ENCODE assay signal across 8 cellular contexts in the genomic region with DNA sequence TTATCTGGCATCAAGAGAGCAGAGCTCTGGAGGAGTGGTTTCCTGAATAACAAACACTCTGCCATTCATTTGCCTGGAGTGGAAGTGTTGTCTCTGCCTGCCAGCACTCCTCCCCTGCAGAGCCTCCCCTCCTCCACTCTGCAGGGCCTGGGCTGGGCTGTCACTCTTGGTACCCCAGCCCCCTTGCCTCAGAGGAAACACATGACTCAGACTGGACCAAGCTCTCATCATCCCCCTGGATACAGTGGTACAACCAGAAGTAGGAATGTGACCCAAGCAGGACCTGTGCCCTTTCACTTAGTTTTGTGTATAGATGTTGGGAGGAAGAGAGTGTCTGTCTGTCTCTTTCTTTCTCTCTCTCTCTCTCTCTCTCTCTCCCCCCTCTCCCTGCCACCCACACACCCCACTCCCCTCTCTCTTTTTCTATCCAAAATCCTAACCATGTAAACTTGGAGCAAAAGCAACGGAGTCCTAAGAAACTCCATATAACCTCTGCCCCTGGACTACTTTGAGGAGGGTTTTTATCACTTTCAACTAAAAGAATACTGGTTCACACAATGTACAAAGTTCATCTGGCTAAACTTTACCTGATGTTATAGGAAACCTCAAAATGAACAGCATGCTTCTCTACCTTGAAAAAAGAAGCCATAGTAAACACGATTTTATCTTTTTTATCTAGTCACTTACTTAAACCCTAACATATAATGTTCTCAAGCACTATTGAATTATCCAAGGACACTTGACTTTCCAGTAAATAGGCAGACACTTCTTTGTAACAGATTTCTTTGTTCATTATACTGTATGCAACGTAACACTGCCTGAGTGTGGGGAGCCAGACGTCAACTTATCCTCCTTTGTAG. TPM values are rescaled to one million over a fixed set of nuclear protein-coding genes. Genes with fewer than 3 reads are reported as not detected.
DNase-seq lines count a peak whose midpoint lies in the region; ATAC-seq and TF ChIP-seq lines count a peak whose summit lies in the region.

No MANE protein-coding gene starts in this region.

- DNase-seq in HuH-7 (ENCODE audit: low spot score) = peak; percentile 36
- DNase-seq in SK-MEL-5 (ENCODE audit: low read depth, low spot score) = peak; percentile 43
- peak; percentile 75 for DNase-seq in glomerular visceral epithelial cell (ENCODE audit: extremely low spot score)
- DNase-seq in trophoblast cell = no peak
- DNase-seq in prostate gland (ENCODE audit: low spot score) = no peak
- DNase-seq in CD8-positive, alpha-beta T cell = no peak
- no peak for DNase-seq in stomach

- TF ChIP-seq CTCF in prostate gland (IDR thresholded peaks at IDR 0.05) = no peak
- TF ChIP-seq CTCF in CD8-positive, alpha-beta T cell (IDR thresholded peaks at IDR 0.05) = no peak
- no peak for TF ChIP-seq CTCF in stomach (IDR thresholded peaks at IDR 0.05)

- CTCF ChIA-PET in CD8-positive, alpha-beta T cell (lab: Charles Lee) = no interaction called here

- no peak for ATAC-seq in HG02678 (IDR thresholded peaks at IDR 0.05; ENCODE audit: unreplicated experiment)
- no peak for ATAC-seq in CD8-positive, alpha-beta T cell

- H3K4me1 Mint-ChIP-seq in CD8-positive, alpha-beta T cell (ENCODE audit: low read depth) = no peaks in the 10 kb centered on the region

- no peak overlapping the region for H3K14ac ChIP-seq in trophoblast cell (ENCODE audit: low read length)

- peaks cover 11% of the 10 kb centered on the region for H3K79me1 ChIP-seq in trophoblast cell (ENCODE audit: low read length)

- POLR2A ChIA-PET in CD8-positive, alpha-beta T cell (lab: Charles Lee) = no interaction called here

- no peak for TF ChIP-seq POLR2A in prostate gland (IDR thresholded peaks at IDR 0.05)
- TF ChIP-seq POLR2A in stomach (IDR thresholded peaks at IDR 0.05) = no peak

- H2AFZ ChIP-seq in trophoblast cell (ENCODE audit: insufficient read depth, low read length, poor library complexity) = no peak overlapping the region

- no peaks in the 10 kb centered on the region for H3K36me3 ChIP-seq in trophoblast cell (ENCODE audit: control insufficient read depth in 1 of 2, insufficient read depth in 2 of 2, low read length in 2 of 2)
- H3K36me3 ChIP-seq in prostate gland = no peaks in the 10 kb centered on the region
- no peaks in the 10 kb centered on the region for H3K36me3 ChIP-seq in CD8-positive, alpha-beta T cell (ENCODE audit: insufficient read depth, low read length)
- H3K36me3 ChIP-seq in stomach = no peaks in the 10 kb centered on the region

- H3K18ac ChIP-seq in trophoblast cell (ENCODE audit: low read length) = no peak overlapping the region

- no peak overlapping the region for H3K4me3 Mint-ChIP-seq in CD8-positive, alpha-beta T cell

- H3K4me1 ChIP-seq in trophoblast cell (ENCODE audit: control insufficient read depth in 1 of 2, insufficient read depth in 2 of 2, low read length in 2 of 2) (peaks cover 5 to 7% of the 10 kb centered on the region in 2 experiments), prostate gland (replicated peaks) (no peaks in the 10 kb centered on the region), stomach (peaks cover 7 to 28% (median 22%) of the 10 kb centered on the region in 4 donors)
- no peaks in the 10 kb centered on the region for H3K4me1 ChIP-seq in CD8-positive, alpha-beta T cell (ENCODE audit: insufficient read depth, low read length)

- no CpG with 5 or more reads among the region's 4 CpGs for WGBS in trophoblast cell (ENCODE audit: extremely low coverage, insufficient coverage, insufficient read length)
- 78% methylated on average over 4 of the region's 4 CpGs for WGBS in prostate gland
- 63 to 71% (median 67%) methylated on average over 4 of the region's 4 CpGs for WGBS in stomach, 5 donors

- H3K27me3 ChIP-seq in trophoblast cell (ENCODE audit: insufficient read depth, low read length) (no peaks in the 10 kb centered on the region), prostate gland (replicated peaks; ENCODE audit: insufficient read depth) (no peaks in the 10 kb centered on the region), stomach (no peaks in the 10 kb centered on the region)
- no peaks in the 10 kb centered on the region for H3K27me3 ChIP-seq in CD8-positive, alpha-beta T cell (ENCODE audit: insufficient read depth, low read length)

- H3K36me3 Mint-ChIP-seq in CD8-positive, alpha-beta T cell = no peaks in the 10 kb centered on the region

- no peak overlapping the region for H3K23ac ChIP-seq in trophoblast cell (ENCODE audit: low read length)

- H4K12ac ChIP-seq in trophoblast cell (ENCODE audit: low read depth, low read length) = no peak overlapping the region

- H3K9me3 Mint-ChIP-seq in CD8-positive, alpha-beta T cell = no peaks in the 10 kb centered on the region

- no peak overlapping the region for H3K4ac ChIP-seq in trophoblast cell (ENCODE audit: low read depth, low read length)

- H4K8ac ChIP-seq in trophoblast cell (ENCODE audit: low read depth, low read length) = no peak overlapping the region

- H4K91ac ChIP-seq in trophoblast cell (ENCODE audit: low read depth, low read length) = peak overlapping the region; percentile 43

- H3K79me2 ChIP-seq in trophoblast cell (ENCODE audit: control insufficient read depth, insufficient read depth, low read length, poor library complexity) = peaks cover 2% of the 10 kb centered on the region

- H3K27ac ChIP-seq in trophoblast cell (ENCODE audit: low read depth, low read length) = peak overlapping the region; percentile 85
- no peak overlapping the region for H3K27ac ChIP-seq in prostate gland
- no peak overlapping the region for H3K27ac ChIP-seq in CD8-positive, alpha-beta T cell (ENCODE audit: low read depth, low read length)
- peak overlapping the region in 1 of 5 donors; percentile 10 for H3K27ac ChIP-seq in stomach

- H3K4me2 ChIP-seq in trophoblast cell (ENCODE audit: low read length) = peak overlapping the region; percentile 33

- peak overlapping the region; percentile 52 for H2BK5ac ChIP-seq in trophoblast cell (ENCODE audit: low read depth, low read length, poor library complexity)

- intact Hi-C loops in prostate gland (cut with DNase I) = no loop called here
- intact Hi-C loops in CD8-positive, alpha-beta T cell (cut with DNase I, micrococcal nuclease) = no loop called here
- intact Hi-C loops in stomach (cut with DNase I; ENCODE audit: low total_unique reads) = no loop called here

- in situ Hi-C loops in SK-MEL-5 (cut with HindIII; ENCODE audit: low pct_unique_long_range_greater_than_20kb, low sequenced_read_pairs) = no loop called here

- H3K9me3 ChIP-seq in trophoblast cell (ENCODE audit: insufficient read depth, low read depth, low read length) = no peaks in the 10 kb centered on the region
- no peaks in the 10 kb centered on the region for H3K9me3 ChIP-seq in prostate gland
- H3K9me3 ChIP-seq in CD8-positive, alpha-beta T cell (ENCODE audit: low read length) = no peaks in the 10 kb centered on the region
- no peaks in the 10 kb centered on the region for H3K9me3 ChIP-seq in stomach

- H2BK120ac ChIP-seq in trophoblast cell (ENCODE audit: insufficient read depth, low read length, poor library complexity) = no peak overlapping the region

- no peak overlapping the region for H2BK12ac ChIP-seq in trophoblast cell (ENCODE audit: low read length)

- peaks cover 2% of the 10 kb centered on the region for H3K27me3 Mint-ChIP-seq in CD8-positive, alpha-beta T cell (ENCODE audit: low read depth)

- no peak overlapping the region for H3K27ac Mint-ChIP-seq in CD8-positive, alpha-beta T cell

- H2AK5ac ChIP-seq in trophoblast cell (ENCODE audit: low read length) = no peak overlapping the region

- no peak overlapping the region for H3K9ac ChIP-seq in trophoblast cell (ENCODE audit: low read length)

- H3K4me3 ChIP-seq in trophoblast cell (ENCODE audit: low read depth, low read length) (no peak overlapping the region), prostate gland (no peak overlapping the region), stomach (no peak overlapping the region)
- no peak overlapping the region for H3K4me3 ChIP-seq in CD8-positive, alpha-beta T cell (ENCODE audit: low read depth, low read length)

- TF ChIP-seq EP300 in stomach (IDR thresholded peaks at IDR 0.05) = no peak

RNA-seq across cellular contexts. Expression of a gene that starts 43.8 kb away (rescaled TPM):
- total RNA-seq in SK-MEL-5 (2014; rRNA removed; shearing (Covaris generic)) = 12.7 and 17.9 TPM in 2 replicates
- 22.8 and 34.2 TPM in 2 replicates for polyA plus RNA-seq in SK-MEL-5 (2015; cell fraction: cytosol; rRNA removed)
- 47.4 and 72.5 TPM in 2 replicates for polyA plus RNA-seq in SK-MEL-5 (2015; cell fraction: nucleus; rRNA removed)
- polyA plus RNA-seq in trophoblast cell (2013) = 19.9 and 21.5 TPM in 2 replicates
- total RNA-seq in prostate gland (10 to 100 TPM; 21.8 to 37.4 TPM), stomach (10 to 100 TPM; 14.0 to 54.9 (median 19.6) TPM)
- under 1 TPM; 0.16 to 0.17 TPM for total RNA-seq in CD8-positive, alpha-beta T cell
- polyA plus RNA-seq in stomach = 1 to 10 TPM; 1.1 to 1.8 (median 1.5) TPM

RNA-seq across cellular contexts. Expression of a gene that starts 44.1 kb away (rescaled TPM):
- 62.7 and 67.4 TPM in 2 replicates for total RNA-seq in SK-MEL-5 (2014; rRNA removed; shearing (Covaris generic))
- polyA plus RNA-seq in SK-MEL-5 (2015; cell fraction: cytosol; rRNA removed) = 21.9 and 25.0 TPM in 2 replicates
- polyA plus RNA-seq in SK-MEL-5 (2015; cell fraction: nucleus; rRNA removed) = 15.9 and 16.9 TPM in 2 replicates
- polyA plus RNA-seq in trophoblast cell (2013) = 48.3 and 54.2 TPM in 2 replicates
- total RNA-seq in prostate gland = 10 to 100 TPM; 23.0 to 33.1 TPM
- 10 to 100 TPM; 19.6 to 22.5 TPM for total RNA-seq in CD8-positive, alpha-beta T cell
- 10 to 100 TPM in 4 of 5 donors, 1 to 10 TPM in 1; 9.9 to 75.0 (median 28.7) TPM for total RNA-seq in stomach
- 10 to 100 TPM; 16.0 to 39.0 (median 22.3) TPM for polyA plus RNA-seq in stomach

Comparison
In these comparisons a context has a peak if more than half of its experiments do, and no peak if none do; other contexts are left out.
1. DNase-seq: peak in HuH-7 (single experiment), SK-MEL-5 (single experiment) and glomerular visceral epithelial cell (single experiment); none in trophoblast cell (0 of 2), prostate gland (single experiment), CD8-positive, alpha-beta T cell (0 of 7) and stomach (single experiment).
2. RNA of a gene that starts 43.8 kb away (total RNA-seq): 21.8 to 37.4 TPM in prostate gland, 14.0 to 54.9 TPM in stomach and 12.7 to 17.9 TPM in SK-MEL-5; 0.16 to 0.17 TPM in CD8-positive, alpha-beta T cell; every median in the first group is over 10 times any median in the second.